Comparison of ENCODE assay signal across 10 cellular contexts in genomic region chr10:97571622-97572021, GRCh38. TPM values are rescaled to one million over a fixed set of nuclear protein-coding genes. Genes with fewer than 3 reads are reported as not detected.
DNase-seq lines count a peak whose midpoint lies in the region; ATAC-seq, FAIRE-seq and TF ChIP-seq lines count a peak whose summit lies in the region.
"Had no signal": no experiment of that assay in that cellular context is flagged by ENCODE, and none has a peak within 500 bp of the region (broad histone marks: within the 10 kb centered on the region; RNA-seq: fewer than 3 reads in every experiment).

No MANE protein-coding gene starts in this region.

- H3K27ac Mint-ChIP-seq in astrocyte (ENCODE audit: unreplicated experiment) (peak overlapping the region; percentile 72), H9 (peak overlapping the region in 1 of 3 experiments; percentile 51; a peak in 1 of 7 replicates)
- H3K27ac Mint-ChIP-seq: activated B cell treated with CpG ODN at 0.5 μM for 24 hours, natural killer cell had no signal

- H4K20me1 ChIP-seq in HCT116 (ENCODE audit: insufficient read depth) (no peaks in the 10 kb centered on the region), astrocyte (ENCODE audit: insufficient read depth, low read length) (peaks cover 22% of the 10 kb centered on the region), H9 (ENCODE audit: control insufficient read depth, insufficient read depth, insufficient read length) (no peaks in the 10 kb centered on the region)

- in situ Hi-C loops in GM13977 (cut with MboI; ENCODE audit: low pct_unique_long_range_greater_than_20kb, low sequenced_read_pairs, unreplicated experiment): no loop called here

- no peaks in the 10 kb centered on the region for H3K79me1 ChIP-seq in H9 (ENCODE audit: insufficient read depth, low read depth, low read length, poor library complexity, severe bottlenecking)

- H3K36me3 Mint-ChIP-seq in astrocyte (ENCODE audit: low read depth, unreplicated experiment): peaks cover 7% of the 10 kb centered on the region
- peaks cover 0 to 12% (median 0%) of the 10 kb centered on the region in 3 experiments; a peak in 3 of 7 replicates for H3K36me3 Mint-ChIP-seq in H9 (ENCODE audit: insufficient read depth in 1 of 3, low read depth in 3 of 3)
- H3K36me3 Mint-ChIP-seq: natural killer cell had no signal

- TF ChIP-seq RAD21 in HCT116 (IDR thresholded peaks at IDR 0.05; ENCODE audit: low read depth): peak; percentile 9; the same call in 1 of the 2 replicates

- no peak overlapping the region for H2BK12ac ChIP-seq in H9 (ENCODE audit: insufficient read length, low read depth, low read length)

- H3K4me2 ChIP-seq in HCT116 (ENCODE audit: low read length) (peak overlapping the region; percentile 92), astrocyte (ENCODE audit: low read length) (no peak overlapping the region), H9 (ENCODE audit: insufficient read depth, insufficient read length, low read length) (no peak overlapping the region)

- no peak for TF ChIP-seq CTCF in HCT116 (IDR thresholded peaks at IDR 0.05 in 2 of 3, conservative IDR thresholded peaks at IDR 0.05 in 1 of 3; ENCODE audit: borderline replicate concordance in 1 of 3, insufficient read depth in 1 of 3, low read depth in 2 of 3, low read length in 2 of 3)
- TF ChIP-seq CTCF in astrocyte (IDR thresholded peaks at IDR 0.05; ENCODE audit: insufficient read depth, low read depth, low read length): no peak
- no peak for TF ChIP-seq CTCF in GM10266 (IDR thresholded peaks at IDR 0.05; ENCODE audit: control insufficient read depth, insufficient read depth, low read depth, missing control alignments)
- TF ChIP-seq CTCF in H9 (conservative IDR thresholded peaks at IDR 0.05): no peak
- TF ChIP-seq CTCF in GM13977 (IDR thresholded peaks at IDR 0.05; ENCODE audit: extremely low read depth, insufficient read depth, missing control alignments): no peak

- DNase-seq in HCT116 (ENCODE audit: low read depth, low spot score): no peak
- no peak for DNase-seq in astrocyte (ENCODE audit: low read depth)
- DNase-seq in kidney tubule cell (ENCODE audit: low spot score): peak; percentile 92
- no peak for DNase-seq in GM10266 (ENCODE audit: extremely low spot score)
- DNase-seq in H9: no peak
- no peak for DNase-seq in GM13977 (ENCODE audit: low spot score)

- no peak overlapping the region for H2BK15ac ChIP-seq in H9 (ENCODE audit: low read depth, low read length)

- H3K18ac ChIP-seq in H9 (ENCODE audit: insufficient read length, low read depth, low read length): no peak overlapping the region

- no peak overlapping the region for H2AFZ ChIP-seq in HCT116 (ENCODE audit: low read depth, low read length, poor library complexity, severe bottlenecking)
- no peak overlapping the region for H2AFZ ChIP-seq in astrocyte (ENCODE audit: low read depth, low read length)
- no peak overlapping the region for H2AFZ ChIP-seq in H9 (ENCODE audit: low read length)

- H2AK5ac ChIP-seq in H9 (ENCODE audit: insufficient read length, low read length): no peak overlapping the region

- H3K23me2 ChIP-seq in H9 (ENCODE audit: insufficient read length, low read depth, low read length, poor library complexity, severe bottlenecking): no peaks in the 10 kb centered on the region

- no peak overlapping the region for H3T11ph ChIP-seq in H9 (ENCODE audit: low read length)

- H4K91ac ChIP-seq in H9 (ENCODE audit: insufficient read length, low read depth, low read length): no peak overlapping the region

- H3K27me3 Mint-ChIP-seq in astrocyte (ENCODE audit: low read depth, unreplicated experiment): no peaks in the 10 kb centered on the region
- no peaks in the 10 kb centered on the region for H3K27me3 Mint-ChIP-seq in H9 (ENCODE audit: low read depth)

- ATAC-seq in HCT116 (peak; percentile 69), HG03159 (IDR thresholded peaks at IDR 0.05; ENCODE audit: unreplicated experiment) (no peak)

- no peak overlapping the region for H2BK120ac ChIP-seq in H9 (ENCODE audit: low read depth, low read length, poor library complexity, severe bottlenecking)

- no peaks in the 10 kb centered on the region for H3K27me3 ChIP-seq in HCT116 (ENCODE audit: insufficient read depth, low read length)
- H3K27me3 ChIP-seq in astrocyte (ENCODE audit: insufficient read depth, low read length): no peaks in the 10 kb centered on the region
- H3K27me3 ChIP-seq in stomach smooth muscle (ENCODE audit: control insufficient read depth in 1 of 2, insufficient read depth in 2 of 2, low read length in 2 of 2): no peaks in the 10 kb centered on the region
- no peaks in the 10 kb centered on the region for H3K27me3 ChIP-seq in H9 (ENCODE audit: insufficient read depth, low read length)

- CTCF ChIA-PET in HCT116 (lab: Charles Lee): interaction anchor here (0.6 to 2.8 kb wide), 24 partner anchors 9 to 130 kb away, joined by 3 to 35 read pairs (median 6); partner anchors contain the start of genes AVPI1, HOGA1 and UBTD1

- RAD21 ChIA-PET in HCT116 (lab: Charles Lee; ENCODE audit: low non-redundant PET in 1 of 2, low total read pairs in 2 of 2, uncharacterized antibody in 2 of 2, unreplicated experiment in 2 of 2): interaction anchor here (0.6 to 2.3 kb wide), 6 partner anchors 18 to 162 kb away, joined by 3 to 12 read pairs (median 4); no protein-coding TSS in a partner anchor

- H3K9ac ChIP-seq in HCT116 (ENCODE audit: low read length) (peak overlapping the region; percentile 67), astrocyte (ENCODE audit: low read length) (no peak overlapping the region), stomach smooth muscle (ENCODE audit: low read length in 2 of 2) (no peak overlapping the region), H9 (ENCODE audit: extremely low read depth, insufficient read length, low read length) (no peak overlapping the region)

- H3K23ac ChIP-seq in H9 (ENCODE audit: insufficient read length, low read depth, low read length): no peak overlapping the region

- peak overlapping the region in 1 of 2 experiments; percentile 51; a peak in 2 of 4 replicates for H3K4me3 ChIP-seq in HCT116 (replicated peaks in 1 of 2; ENCODE audit: low read depth in 1 of 2, low read length in 2 of 2)
- H3K4me3 ChIP-seq in astrocyte (ENCODE audit: insufficient read depth, low read depth, low read length): no peak overlapping the region
- no peak overlapping the region for H3K4me3 ChIP-seq in stomach smooth muscle (ENCODE audit: low read length in 2 of 2)

- H3K27ac ChIP-seq in HCT116 (ENCODE audit: low read depth, low read length): peak overlapping the region; percentile 68
- H3K27ac ChIP-seq in astrocyte (ENCODE audit: low read depth, low read length): no peak overlapping the region
- H3K27ac ChIP-seq in stomach smooth muscle (ENCODE audit: low read length): peak overlapping the region; percentile 2
- H3K27ac ChIP-seq in H9 (ENCODE audit: insufficient read length, low read depth, low read length): no peak overlapping the region

- H3K56ac ChIP-seq in H9 (ENCODE audit: insufficient read length, low read depth, low read length): no peak overlapping the region

- no peak for FAIRE-seq in astrocyte (lab: Jason Lieb, UNC)

- no TSS peak for BruUV-seq in HCT116 (replicated peaks; lab: Mats Ljungman, UMichigan)

- no peak overlapping the region for H2BK20ac ChIP-seq in H9 (ENCODE audit: low read depth, low read length, poor library complexity, severe bottlenecking)

- no peak overlapping the region for H4K8ac ChIP-seq in H9 (replicated peaks; ENCODE audit: insufficient read length, low read depth, low read length)

- H3K79me2 ChIP-seq in HCT116 (ENCODE audit: insufficient read depth, low read length) (no peaks in the 10 kb centered on the region), astrocyte (ENCODE audit: insufficient read depth, low read length) (no peaks in the 10 kb centered on the region), H9 (ENCODE audit: insufficient read depth, low read length) (no peaks in the 10 kb centered on the region)

- no peak overlapping the region for H3K14ac ChIP-seq in H9 (ENCODE audit: insufficient read depth, low read length)

- H3K4me3 Mint-ChIP-seq in astrocyte (ENCODE audit: unreplicated experiment): peak overlapping the region; percentile 20
- no peak overlapping the region for H3K4me3 Mint-ChIP-seq in H9
- H3K4me3 Mint-ChIP-seq: activated B cell treated with CpG ODN at 0.5 μM for 24 hours, natural killer cell had no signal

- H3K9me3 Mint-ChIP-seq in astrocyte (ENCODE audit: unreplicated experiment): peaks cover 2% of the 10 kb centered on the region
- H3K9me3 Mint-ChIP-seq in H9: no peaks in the 10 kb centered on the region
- H3K9me3 Mint-ChIP-seq: activated B cell treated with CpG ODN at 0.5 μM for 24 hours, natural killer cell had no signal

- peaks cover 28% of the 10 kb centered on the region for H3K4me1 Mint-ChIP-seq in astrocyte (ENCODE audit: low read depth, unreplicated experiment)
- peaks cover 11 to 13% of the 10 kb centered on the region in 2 experiments for H3K4me1 Mint-ChIP-seq in H9
- H3K4me1 Mint-ChIP-seq: activated B cell treated with CpG ODN at 0.5 μM for 24 hours, natural killer cell had no signal

- no peak overlapping the region for H2BK5ac ChIP-seq in H9 (ENCODE audit: insufficient read length, low read length)

- TF ChIP-seq POLR2A in HCT116 (IDR thresholded peaks at IDR 0.05; ENCODE audit: borderline replicate concordance, extremely low read depth, insufficient read depth, insufficient read length): no peak

- H3K4me1 ChIP-seq in HCT116 (ENCODE audit: control insufficient read depth in 1 of 2, insufficient read depth in 2 of 2, low read length in 2 of 2) (peaks cover 53 to 60% of the 10 kb centered on the region in 2 experiments), astrocyte (ENCODE audit: insufficient read depth, low read length) (peaks cover 7% of the 10 kb centered on the region), stomach smooth muscle (ENCODE audit: control insufficient read depth, insufficient read depth, low read length) (peaks cover 24% of the 10 kb centered on the region), H9 (ENCODE audit: insufficient read depth, low read length) (no peaks in the 10 kb centered on the region)

- no peak overlapping the region for H3K4ac ChIP-seq in H9 (ENCODE audit: low read depth, low read length)

- H4K5ac ChIP-seq in H9 (ENCODE audit: insufficient read length, low read depth, low read length): no peak overlapping the region

- no peaks in the 10 kb centered on the region for H3K9me2 ChIP-seq in HCT116 (ENCODE audit: insufficient read depth)

- POLR2A ChIA-PET in HCT116 (lab: Charles Lee): interaction anchor here (1.0 kb wide), 2 partner anchors 25 to 69 kb away, joined by 3 read pairs; partner anchors contain the start of gene PI4K2A

- intact Hi-C loops in HCT116 (cut with micrococcal nuclease): loop anchor here (1.0 kb wide), 1 partner anchor 41 kb away; no protein-coding TSS in a partner anchor

- WGBS in H9 (ENCODE audit: extremely low coverage, insufficient read length, low lambda C conversion rate): no CpG with 5 or more reads among the region's 3 CpGs

- H3K9me3 ChIP-seq in HCT116 (ENCODE audit: control insufficient read depth in 1 of 2, insufficient read depth in 1 of 2, low read depth in 1 of 2, low read length in 2 of 2) (no peaks in the 10 kb centered on the region), astrocyte (ENCODE audit: insufficient read depth, low read depth, low read length) (no peaks in the 10 kb centered on the region), stomach smooth muscle (ENCODE audit: control insufficient read depth in 2 of 2, low read length in 2 of 2) (no peaks in the 10 kb centered on the region), H9 (ENCODE audit: control insufficient read depth, low read depth, low read length) (no peaks in the 10 kb centered on the region)

- no peaks in the 10 kb centered on the region for H3K36me3 ChIP-seq in HCT116 (ENCODE audit: control insufficient read depth in 1 of 2, insufficient read depth in 2 of 2, low read length in 2 of 2)
- peaks cover 6% of the 10 kb centered on the region for H3K36me3 ChIP-seq in astrocyte (ENCODE audit: insufficient read depth, low read length)
- H3K36me3 ChIP-seq in stomach smooth muscle (ENCODE audit: control insufficient read depth in 2 of 2, insufficient read depth in 2 of 2, low read length in 2 of 2): peaks cover 3 to 15% of the 10 kb centered on the region in 2 donors

RNA-seq across cellular contexts. Expression of gene ANKRD2, which starts 1.0 kb away (rescaled TPM):
- total RNA-seq in HCT116 (2021; ENCODE audit: unreplicated experiment): 0.15 TPM
- 0.22 and 0.31 TPM in 2 replicates for polyA plus RNA-seq in HCT116 (2012)
- 0.22 and 0.36 TPM in 2 replicates for total RNA-seq in astrocyte
- not detected in 2 replicates for total RNA-seq in H9 (2021)
- total RNA-seq: activated B cell treated with CpG ODN at 0.5 μM for 24 hours, natural killer cell had no signal

RNA-seq across cellular contexts. Expression of gene HOGA1, which starts 12.6 kb away (rescaled TPM):
- 1.6 TPM for total RNA-seq in HCT116 (2021; ENCODE audit: unreplicated experiment)
- polyA plus RNA-seq in HCT116 (2012): 0.97 and 1.3 TPM in 2 replicates
- 0.23 and 0.31 TPM in 2 replicates for total RNA-seq in astrocyte
- total RNA-seq in H9 (2021): 0.72 and 0.79 TPM in 2 replicates
- total RNA-seq: activated B cell treated with CpG ODN at 0.5 μM for 24 hours, natural killer cell had no signal

RNA-seq across cellular contexts. Expression of gene C10orf62, which starts 17.9 kb away (rescaled TPM):
- total RNA-seq in HCT116 (2021; ENCODE audit: unreplicated experiment) (0.32 TPM), astrocyte (not detected in 2 replicates), H9 (2021) (0.31 TPM in 1 of 2 replicates, not detected in the other)
- 0.14 TPM in 1 of 2 replicates, not detected in the other for polyA plus RNA-seq in HCT116 (2012)
- total RNA-seq: activated B cell treated with CpG ODN at 0.5 μM for 24 hours had no signal

Comparison
In these comparisons a context has a peak if more than half of its experiments do, and no peak if none do; other contexts are left out.
1. H3K27ac ChIP-seq: peak in HCT116 (single experiment) and stomach smooth muscle (single experiment); none in astrocyte (single experiment) and H9 (single experiment).